8 cellular contexts compared by ENCODE assay signal in the genomic region with DNA sequence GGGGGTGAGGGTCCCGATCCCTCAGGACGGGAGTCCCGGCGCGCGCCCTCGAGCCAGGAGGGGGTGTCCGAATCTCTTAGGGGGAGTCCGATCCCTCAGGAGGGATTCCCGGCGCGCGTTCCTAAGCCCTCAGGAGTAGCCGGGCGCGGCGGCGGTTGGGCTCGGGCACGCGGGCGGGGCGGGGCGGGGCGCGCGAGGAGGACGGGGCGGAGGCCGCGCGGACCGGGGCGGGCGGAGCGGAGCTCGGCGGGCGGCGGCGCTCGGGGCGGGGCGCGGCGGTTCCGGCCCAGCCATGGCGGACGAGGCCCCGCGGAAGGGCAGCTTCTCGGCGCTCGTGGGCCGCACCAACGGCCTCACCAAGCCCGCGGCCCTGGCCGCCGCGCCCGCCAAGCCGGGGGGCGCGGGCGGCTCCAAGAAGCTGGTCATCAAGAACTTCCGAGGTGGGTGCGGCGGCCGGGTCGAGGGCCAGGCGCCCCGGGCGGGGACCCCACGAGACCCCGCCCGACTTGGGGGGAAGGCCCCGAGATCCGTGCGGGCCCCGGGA. TPM values are rescaled to one million over a fixed set of nuclear protein-coding genes. Genes with fewer than 3 reads are reported as not detected.
A peak's percentile ranks its signal among the peaks of the same experiment; 100 is the strongest.
DNase-seq lines count a peak whose midpoint lies in the region; ATAC-seq and TF ChIP-seq lines count a peak whose summit lies in the region.

A gene (plus strand): TSS at position 278 of the 544 bp plus-strand sequence. CDS start 15 bp downstream, at position 293.

- peak within 1 kb of the TSS; percentile 95 for H3K4me2 ChIP-seq in OCI-LY3 (ENCODE audit: low read length)
- peak within 1 kb of the TSS; percentile 81 for H3K4me2 ChIP-seq in fibroblast of lung (ENCODE audit: extremely low read depth, insufficient read depth, low read length)

- no peaks in the 10 kb centered on the region for H3K9me3 ChIP-seq in CD8-positive, alpha-beta memory T cell (ENCODE audit: low read length)
- H3K9me3 ChIP-seq in OCI-LY3 (ENCODE audit: insufficient read depth, low read length) (no peaks in the 10 kb centered on the region), fibroblast of lung (ENCODE audit: control insufficient read depth, insufficient read depth, low read depth, low read length) (no peaks in the 10 kb centered on the region)

- H3K79me2 ChIP-seq in OCI-LY3 (ENCODE audit: low read length) (peaks cover 91% of the 10 kb centered on the region), fibroblast of lung (ENCODE audit: control insufficient read depth, insufficient read depth, low read length) (peaks cover 87% of the 10 kb centered on the region)

- peak within 1 kb of the TSS; percentile 88 to 98 (median 92) for H3K4me3 Mint-ChIP-seq in CD8-positive, alpha-beta memory T cell
- H3K4me3 Mint-ChIP-seq in naive thymus-derived CD8-positive, alpha-beta T cell = peak within 1 kb of the TSS; percentile 75 to 95 (median 90)

- H3K9ac ChIP-seq in OCI-LY3 (ENCODE audit: low read length) (peak within 1 kb of the TSS; percentile 96), fibroblast of lung (ENCODE audit: insufficient read depth, low read length) (peak within 1 kb of the TSS; percentile 98)

- no peaks in the 10 kb centered on the region for H3K27me3 Mint-ChIP-seq in CD8-positive, alpha-beta memory T cell
- no peaks in the 10 kb centered on the region for H3K27me3 Mint-ChIP-seq in naive thymus-derived CD8-positive, alpha-beta T cell

- H4K20me1 ChIP-seq in OCI-LY3 (ENCODE audit: insufficient read depth, low read length) (peaks cover 61% of the 10 kb centered on the region), fibroblast of lung (ENCODE audit: control insufficient read depth, extremely low read depth, insufficient read depth, low read length) (no peaks in the 10 kb centered on the region)

- peak within 1 kb of the TSS; percentile 84 for H3K4me3 ChIP-seq in CD8-positive, alpha-beta memory T cell (ENCODE audit: low read length)
- peak within 1 kb of the TSS; percentile 84 for H3K4me3 ChIP-seq in OCI-LY3 (ENCODE audit: low read length)
- peak within 1 kb of the TSS; percentile 73 to 99 (median 79) for H3K4me3 ChIP-seq in fibroblast of lung (replicated peaks in 1 of 4; ENCODE audit: control extremely low read depth in 1 of 4, insufficient read depth in 1 of 4, low read depth in 3 of 4, low read length in 4 of 4)

- peak within 1 kb of the TSS; percentile 61; the same call in 1 of the 2 replicates for H2AFZ ChIP-seq in OCI-LY3 (ENCODE audit: low read depth, low read length)
- H2AFZ ChIP-seq in fibroblast of lung (ENCODE audit: low read length) = peak within 1 kb of the TSS; percentile 64

- TF ChIP-seq CTCF in OCI-LY3 (IDR thresholded peaks at IDR 0.05; ENCODE audit: low read depth, low read length) (no peak), fibroblast of lung (conservative IDR thresholded peaks at IDR 0.05 in 1 of 2, IDR thresholded peaks at IDR 0.05 in 1 of 2; ENCODE audit: low read depth in 1 of 2, low read length in 2 of 2) (no peak)

- CTCF ChIA-PET in CD8-positive, alpha-beta memory T cell (lab: Charles Lee) = interaction anchor here (0.9 to 1.3 kb wide), 4 partner anchors 12 to 240 kb away, joined by 3 to 5 read pairs (median 3); a partner anchor contains a TSS

- DNase-seq in CD8-positive, alpha-beta memory T cell = peak; percentile 58 to 76 (median 64)
- peak; percentile 50 to 63 for DNase-seq in activated T-helper 1 cell treated with anti-CD3 and anti-CD28 coated beads, Interleukin-2, amount 50 U/mL, for 16 hours (ENCODE audit: low read depth in 1 of 2, low spot score in 1 of 2)
- peak; percentile 65 to 70 for DNase-seq in fibroblast of lung (ENCODE audit: low read depth in 2 of 2)
- DNase-seq in naive thymus-derived CD8-positive, alpha-beta T cell = peak; percentile 30 to 81 (median 62)
- DNase-seq in stimulated activated naive CD4-positive, alpha-beta T cell treated with Interleukin-2 at 50 U/mL for 16 hours (lab: John Stamatoyannopoulos, UW) = peak; percentile 76

- no peaks in the 10 kb centered on the region for H3K9me3 Mint-ChIP-seq in CD8-positive, alpha-beta memory T cell
- H3K9me3 Mint-ChIP-seq in naive thymus-derived CD8-positive, alpha-beta T cell = no peaks in the 10 kb centered on the region

- POLR2A ChIA-PET in CD8-positive, alpha-beta memory T cell (lab: Charles Lee) = interaction anchor here (0.6 to 2.4 kb wide), 9 partner anchors 19 to 922 kb away, joined by 3 to 16 read pairs (median 3); a partner anchor contains a TSS
- POLR2A ChIA-PET in naive thymus-derived CD8-positive, alpha-beta T cell (lab: Charles Lee) = interaction anchor here (0.8 to 3.3 kb wide), 13 partner anchors 8 to 266 kb away, joined by 3 to 27 read pairs (median 5); a partner anchor contains a TSS

- H3K36me3 Mint-ChIP-seq in CD8-positive, alpha-beta memory T cell = peaks cover 6 to 57% (median 10%) of the 10 kb centered on the region in 3 donors
- peaks cover 6 to 30% (median 15%) of the 10 kb centered on the region in 3 donors for H3K36me3 Mint-ChIP-seq in naive thymus-derived CD8-positive, alpha-beta T cell

- no peaks in the 10 kb centered on the region for H3K36me3 ChIP-seq in CD8-positive, alpha-beta memory T cell (ENCODE audit: insufficient read depth, low read length)
- H3K36me3 ChIP-seq in OCI-LY3 (replicated peaks; ENCODE audit: low read depth, low read length) = peaks cover 34% of the 10 kb centered on the region
- H3K36me3 ChIP-seq in fibroblast of lung (ENCODE audit: control insufficient read depth, insufficient read depth, low read length) = peaks cover 5% of the 10 kb centered on the region

- H3K27ac Mint-ChIP-seq in CD8-positive, alpha-beta memory T cell = peak within 1 kb of the TSS; percentile 89 to 98 (median 92)
- peak within 1 kb of the TSS; percentile 66 to 96 (median 90) for H3K27ac Mint-ChIP-seq in naive thymus-derived CD8-positive, alpha-beta T cell

- ATAC-seq in GM19328 (IDR thresholded peaks at IDR 0.05; ENCODE audit: unreplicated experiment) (peak; percentile 28), HG03460 (IDR thresholded peaks at IDR 0.05; ENCODE audit: unreplicated experiment) (peak; percentile 44)
- peak; percentile 42 to 54 for ATAC-seq in naive thymus-derived CD8-positive, alpha-beta T cell

- H3K4me1 ChIP-seq in CD8-positive, alpha-beta memory T cell (ENCODE audit: insufficient read depth, low read length) = peaks cover 69% of the 10 kb centered on the region
- peaks cover 24% of the 10 kb centered on the region for H3K4me1 ChIP-seq in OCI-LY3 (ENCODE audit: low read length)
- H3K4me1 ChIP-seq in fibroblast of lung (ENCODE audit: control insufficient read depth, extremely low read depth, insufficient read depth, low read length) = peaks cover 9% of the 10 kb centered on the region

- peaks cover 35 to 50% (median 35%) of the 10 kb centered on the region in 3 donors for H3K4me1 Mint-ChIP-seq in CD8-positive, alpha-beta memory T cell
- H3K4me1 Mint-ChIP-seq in naive thymus-derived CD8-positive, alpha-beta T cell = peaks cover 32 to 50% (median 38%) of the 10 kb centered on the region in 4 donors

- H3K27ac ChIP-seq in CD8-positive, alpha-beta memory T cell (ENCODE audit: low read depth, low read length) = peak within 1 kb of the TSS; percentile 93
- H3K27ac ChIP-seq in OCI-LY3 (ENCODE audit: low read length) = peak within 1 kb of the TSS; percentile 90
- peak within 1 kb of the TSS; percentile 98 for H3K27ac ChIP-seq in fibroblast of lung (ENCODE audit: insufficient read depth, low read length)

- H3K27me3 ChIP-seq in CD8-positive, alpha-beta memory T cell (ENCODE audit: insufficient read depth, low read length, poor library complexity, severe bottlenecking) = no peaks in the 10 kb centered on the region
- H3K27me3 ChIP-seq in OCI-LY3 (ENCODE audit: low read depth, low read length) = no peaks in the 10 kb centered on the region
- no peaks in the 10 kb centered on the region for H3K27me3 ChIP-seq in fibroblast of lung (ENCODE audit: control insufficient read depth, insufficient read depth, low read length)

RNA-seq across cellular contexts. Expression of the gene that starts here (rescaled TPM):
- 10 to 100 TPM; 82.5 to 87.3 TPM for total RNA-seq in CD8-positive, alpha-beta memory T cell
- 67.4 TPM for polyA plus RNA-seq in CD8-positive, alpha-beta memory T cell
- 98.4 and 126 TPM in 2 replicates for total RNA-seq in fibroblast of lung
- polyA plus RNA-seq in fibroblast of lung = 89.5 and 107 TPM in 2 replicates
- 84.1 and 93.0 TPM in 2 replicates for polyA plus RNA-seq in fibroblast of lung (2012)
- polyA minus RNA-seq in fibroblast of lung (ENCODE audit: low replicate concordance) = 74.9 and 108 TPM in 2 replicates
- 10 to 100 TPM; 83.2 to 90.8 TPM for total RNA-seq in naive thymus-derived CD8-positive, alpha-beta T cell
- polyA plus RNA-seq in naive thymus-derived CD8-positive, alpha-beta T cell = 10 to 100 TPM; 36.1 to 49.2 (median 36.7) TPM

Comparison
In these comparisons a context has a peak if more than half of its experiments do, and no peak if none do; other contexts are left out.
1. Peak in every context shown above with its lines: DNase-seq, ATAC-seq, H3K4me3 ChIP-seq and H3K27ac ChIP-seq.